In genomic region chr1:113072757-113073456, GRCh38 we compare ENCODE assay signal across 1 cellular context.
TF ChIP-seq lines count a peak whose summit lies in the region.

LRIG2 (plus strand) TSS chr1:113073198; CDS start chr1:113073407, 209 bp downstream.

TF ChIP-seq in HepG2, 621 proteins besides CTCF, POLR2A, EP300 and RAD21 (continued from another document and continues in another):
- no peak for TF ChIP-seq ZBTB40 (IDR thresholded peaks at IDR 0.05)
- TF ChIP-seq ZBTB40 (CRISPR knock-in tag; IDR thresholded peaks at IDR 0.05), result no peak
- TF ChIP-seq HOXA5 (CRISPR knock-in tag; IDR thresholded peaks at IDR 0.05), result peak; percentile 77; the same call in 1 of the 2 replicates
- no peak for TF ChIP-seq USF2 (IDR thresholded peaks at IDR 0.05; ENCODE audit: low read depth, low read length)
- TF ChIP-seq USF2 (CRISPR knock-in tag; IDR thresholded peaks at IDR 0.05; ENCODE audit: borderline replicate concordance), result no peak
- peak; percentile 91 to 99 for TF ChIP-seq HMGXB4 (CRISPR knock-in tag; IDR thresholded peaks at IDR 0.05; ENCODE audit: borderline replicate concordance in 1 of 2, low read depth in 1 of 2)
- 0 out of 2 replicates have a peak, but pooled peaks have one; percentile 34 for TF ChIP-seq ZNF20 (CRISPR knock-in tag; IDR thresholded peaks at IDR 0.05)
- peak; percentile 86; the same call in 1 of the 2 replicates for TF ChIP-seq HOXD1 (CRISPR knock-in tag; IDR thresholded peaks at IDR 0.05)
- TF ChIP-seq ZMYM2 (CRISPR knock-in tag; IDR thresholded peaks at IDR 0.05), result peak; percentile 79; the same call in 1 of the 2 replicates
- no peak for TF ChIP-seq SSRP1 (CRISPR knock-in tag; IDR thresholded peaks at IDR 0.05)
- TF ChIP-seq PPARG (CRISPR knock-in tag; conservative IDR thresholded peaks at IDR 0.05), result peak; percentile 57; the same call in 1 of the 2 replicates
- TF ChIP-seq ZBTB1 (CRISPR knock-in tag; IDR thresholded peaks at IDR 0.05; ENCODE audit: borderline replicate concordance), result no peak
- peak; percentile 71; the same call in 1 of the 2 replicates for TF ChIP-seq ZNF317 (CRISPR knock-in tag; IDR thresholded peaks at IDR 0.05)
- no peak for TF ChIP-seq ZBTB46 (CRISPR knock-in tag; IDR thresholded peaks at IDR 0.05; ENCODE audit: borderline replicate concordance)
- TF ChIP-seq SOX6 (IDR thresholded peaks at IDR 0.05), result no peak
- peak; percentile 62 for TF ChIP-seq SOX6 (CRISPR knock-in tag; IDR thresholded peaks at IDR 0.05)
- TF ChIP-seq ZBTB2 (CRISPR knock-in tag; IDR thresholded peaks at IDR 0.05; ENCODE audit: low read depth), result no peak
- TF ChIP-seq TMF1 (CRISPR knock-in tag; IDR thresholded peaks at IDR 0.05; ENCODE audit: low read depth), result no peak
- no peak for TF ChIP-seq KLF9 (CRISPR knock-in tag; IDR thresholded peaks at IDR 0.05; ENCODE audit: low read depth)
- TF ChIP-seq KDM3A (CRISPR knock-in tag; IDR thresholded peaks at IDR 0.05; ENCODE audit: low read depth), result peak; percentile 47; the same call in 1 of the 2 replicates
- TF ChIP-seq HMGXB3 (CRISPR knock-in tag; IDR thresholded peaks at IDR 0.05; ENCODE audit: borderline replicate concordance), result no peak
- TF ChIP-seq ZNF652 (CRISPR knock-in tag; IDR thresholded peaks at IDR 0.05; ENCODE audit: borderline replicate concordance, low read depth), result no peak
- no peak for TF ChIP-seq CCAR2 (optimal IDR thresholded peaks at IDR 0.05; ENCODE audit: low read depth, low read length)
- peak; percentile 49; the same call in 1 of the 2 replicates for TF ChIP-seq ZSCAN5A (CRISPR knock-in tag; IDR thresholded peaks at IDR 0.05; ENCODE audit: borderline replicate concordance)
- no peak for TF ChIP-seq PAF1 (CRISPR knock-in tag; IDR thresholded peaks at IDR 0.05)
- TF ChIP-seq NFKB2 (CRISPR knock-in tag; IDR thresholded peaks at IDR 0.05; ENCODE audit: borderline replicate concordance), result peak; percentile 82; the same call in 1 of the 2 replicates
- peak; percentile 55; the same call in 1 of the 2 replicates for TF ChIP-seq TP53 (CRISPR knock-in tag; conservative IDR thresholded peaks at IDR 0.05)
